ENCODE assay signal across 1 cellular context in genomic region chr3:149588909-149589308, GRCh38.
TF ChIP-seq lines count a peak whose summit lies in the region.

No MANE protein-coding gene starts in this region.

TF ChIP-seq in SK-N-SH treated with all-trans-retinoic acid at 6 μM for 48 hours, 23 proteins besides CTCF, POLR2A, EP300 and RAD21 (continued from another document):
- TF ChIP-seq CSRNP3 (CRISPR knock-in tag; IDR thresholded peaks at IDR 0.05) (no peak), ZC3H10 (CRISPR knock-in tag; IDR thresholded peaks at IDR 0.05) (no peak), ZNF565 (CRISPR knock-in tag; conservative IDR thresholded peaks at IDR 0.05; ENCODE audit: low read depth) (no peak), TCF4 (CRISPR knock-in tag; IDR thresholded peaks at IDR 0.05; ENCODE audit: borderline replicate concordance) (no peak), ZNF70 (CRISPR knock-in tag; IDR thresholded peaks at IDR 0.05) (no peak), CREB5 (CRISPR knock-in tag; IDR thresholded peaks at IDR 0.05; ENCODE audit: low read depth) (no peak), ARNTL (CRISPR knock-in tag; IDR thresholded peaks at IDR 0.05; ENCODE audit: borderline replicate concordance, low read depth) (no peak), PPARA (CRISPR knock-in tag; IDR thresholded peaks at IDR 0.05; ENCODE audit: borderline replicate concordance) (no peak), GLIS3 (CRISPR knock-in tag; IDR thresholded peaks at IDR 0.05) (no peak), ZFP3 (CRISPR knock-in tag; IDR thresholded peaks at IDR 0.05) (no peak), ZNF8 (CRISPR knock-in tag; IDR thresholded peaks at IDR 0.05) (no peak), ESRRG (CRISPR knock-in tag; IDR thresholded peaks at IDR 0.05) (no peak), SNAI2 (CRISPR knock-in tag; IDR thresholded peaks at IDR 0.05) (no peak), TSHZ2 (CRISPR knock-in tag; IDR thresholded peaks at IDR 0.05) (no peak), ISL1 (CRISPR knock-in tag; IDR thresholded peaks at IDR 0.05) (no peak), TOX (CRISPR knock-in tag; IDR thresholded peaks at IDR 0.05; ENCODE audit: borderline replicate concordance) (no peak)
